2 cellular contexts compared by ENCODE assay signal in genomic region chr1:2468041-2468472, GRCh38.
TF ChIP-seq lines count a peak whose summit lies in the region.

No MANE protein-coding gene starts in this region.

TF ChIP-seq in GM12891, 5 proteins besides CTCF, POLR2A, EP300 and RAD21:
- TF ChIP-seq SPI1 (IDR thresholded peaks at IDR 0.05; ENCODE audit: low read depth, low read length) (no peak), POLR2AphosphoS5 (IDR thresholded peaks at IDR 0.05; ENCODE audit: low read depth, low read length) (no peak)

TF ChIP-seq in GM12878, 131 proteins besides CTCF, POLR2A, EP300 and RAD21:
- TF ChIP-seq SMARCA5 (IDR thresholded peaks at IDR 0.05), result no peak
- no peak for TF ChIP-seq TARDBP (IDR thresholded peaks at IDR 0.05; ENCODE audit: borderline replicate concordance)
- peak; percentile 91 for TF ChIP-seq REST (IDR thresholded peaks at IDR 0.05; ENCODE audit: low read depth, low read length)
